In genomic region chr4:158428242-158428641, GRCh38 we compare ENCODE assay signal across 22 cellular contexts.
DNase-seq lines count a peak whose midpoint lies in the region; ATAC-seq and TF ChIP-seq lines count a peak whose summit lies in the region.
"Had no signal": no experiment of that assay in that cellular context is flagged by ENCODE, and none has a peak within 500 bp of the region (broad histone marks: within the 10 kb centered on the region; RNA-seq: fewer than 3 reads in every experiment).

No MANE protein-coding gene starts in this region.

- no peak overlapping the region for H3K4me2 ChIP-seq in mesendoderm (ENCODE audit: low read length)

- H3K23ac ChIP-seq in mesendoderm (ENCODE audit: low read length) = no peak overlapping the region

- no peak overlapping the region for H4K8ac ChIP-seq in mesendoderm (ENCODE audit: low read depth, low read length)

- H3K27ac Mint-ChIP-seq in MCF 10A (ENCODE audit: low read depth, unreplicated experiment) = peak overlapping the region; percentile 82
- H3K27ac Mint-ChIP-seq: activated naive CD8-positive, alpha-beta T cell treated with anti-CD3 and anti-CD28 coated beads, Interleukin-2, amount 50 U/mL, for 24 hours had no signal

- H2BK5ac ChIP-seq in mesendoderm (ENCODE audit: low read length) = no peak overlapping the region

- H3K36me3 ChIP-seq in breast epithelium (no peaks in the 10 kb centered on the region), brain microvascular endothelial cell (replicated peaks) (no peaks in the 10 kb centered on the region), mesendoderm (ENCODE audit: control insufficient read depth, insufficient read depth, low read length) (no peaks in the 10 kb centered on the region), spleen (no peaks in the 10 kb centered on the region)
- H3K36me3 ChIP-seq: right atrium auricular region, upper lobe of right lung, WERI-Rb-1 had no signal

- no peak overlapping the region for H4K5ac ChIP-seq in mesendoderm (ENCODE audit: low read length)

- peaks cover 7% of the 10 kb centered on the region for H3K4me1 Mint-ChIP-seq in MCF 10A (ENCODE audit: insufficient read depth, unreplicated experiment)
- H3K4me1 Mint-ChIP-seq: activated naive CD8-positive, alpha-beta T cell treated with anti-CD3 and anti-CD28 coated beads, Interleukin-2, amount 50 U/mL, for 24 hours had no signal

- H3K27me3 ChIP-seq in breast epithelium = no peaks in the 10 kb centered on the region
- no peaks in the 10 kb centered on the region for H3K27me3 ChIP-seq in brain microvascular endothelial cell (replicated peaks)
- no peaks in the 10 kb centered on the region for H3K27me3 ChIP-seq in mesendoderm (ENCODE audit: insufficient read depth, low read length, poor library complexity)
- no peaks in the 10 kb centered on the region for H3K27me3 ChIP-seq in spleen (replicated peaks in 1 of 7)
- H3K27me3 ChIP-seq: right atrium auricular region, upper lobe of right lung had no signal

- H3K4me3 Mint-ChIP-seq in MCF 10A (ENCODE audit: unreplicated experiment) = no peak overlapping the region
- H3K4me3 Mint-ChIP-seq: activated naive CD8-positive, alpha-beta T cell treated with anti-CD3 and anti-CD28 coated beads, Interleukin-2, amount 50 U/mL, for 24 hours had no signal

- H3K27ac ChIP-seq in breast epithelium (no peak overlapping the region), brain microvascular endothelial cell (peak overlapping the region; percentile 37), mesendoderm (ENCODE audit: low read depth, low read length) (no peak overlapping the region), spleen (no peak overlapping the region)
- H3K27ac ChIP-seq: right atrium auricular region, upper lobe of right lung, WERI-Rb-1 had no signal

- BruUV-seq in MCF 10A (replicated peaks; lab: Mats Ljungman, UMichigan) = no TSS peak

- H3K56ac ChIP-seq in mesendoderm (ENCODE audit: low read length) = no peak overlapping the region

- H3K79me2 ChIP-seq in mesendoderm (ENCODE audit: control insufficient read depth, insufficient read depth, low read length) = no peaks in the 10 kb centered on the region

- TF ChIP-seq POLR2A in breast epithelium (IDR thresholded peaks at IDR 0.05) (no peak), spleen (IDR thresholded peaks at IDR 0.05) (no peak)

- H3K9ac ChIP-seq in mesendoderm (ENCODE audit: low read length) = no peak overlapping the region

- H3K9me3 ChIP-seq in breast epithelium (no peaks in the 10 kb centered on the region), spleen (no peaks in the 10 kb centered on the region)
- H3K9me3 ChIP-seq: right atrium auricular region, upper lobe of right lung had no signal

- CTCF ChIA-PET in MCF 10A (lab: Yijun Ruan, JAX) = no interaction called here

- peaks cover 22% of the 10 kb centered on the region for H3K9me3 Mint-ChIP-seq in MCF 10A (ENCODE audit: unreplicated experiment)
- H3K9me3 Mint-ChIP-seq: activated naive CD8-positive, alpha-beta T cell treated with anti-CD3 and anti-CD28 coated beads, Interleukin-2, amount 50 U/mL, for 24 hours had no signal

- no peak for TF ChIP-seq CTCF in MCF 10A (IDR thresholded peaks at IDR 0.05; ENCODE audit: unreplicated experiment)
- TF ChIP-seq CTCF in breast epithelium (IDR thresholded peaks at IDR 0.05) = no peak
- no peak for TF ChIP-seq CTCF in brain microvascular endothelial cell (IDR thresholded peaks at IDR 0.05; ENCODE audit: low read depth, low read length, missing control alignments)
- no peak for TF ChIP-seq CTCF in fibroblast of villous mesenchyme (IDR thresholded peaks at IDR 0.05; ENCODE audit: insufficient read depth, low read depth, low read length)
- no peak for TF ChIP-seq CTCF in spleen (IDR thresholded peaks at IDR 0.05 in 8 of 11, conservative IDR thresholded peaks at IDR 0.05 in 3 of 11)

- H2BK120ac ChIP-seq in mesendoderm (ENCODE audit: low read depth, low read length) = no peak overlapping the region

- in situ Hi-C loops in brain microvascular endothelial cell (cut with HindIII; ENCODE audit: low pct_ligation_motif_present, low sequenced_read_pairs) = no loop called here

- H3K36me3 Mint-ChIP-seq in MCF 10A (ENCODE audit: insufficient read depth, unreplicated experiment) = no peaks in the 10 kb centered on the region

- H3K18ac ChIP-seq in mesendoderm (ENCODE audit: low read length) = no peak overlapping the region

- intact Hi-C loops in MCF 10A (cut with micrococcal nuclease) (no loop called here), breast epithelium (cut with DNase I; ENCODE audit: low total_unique reads) (no loop called here), spleen (cut with DNase I; ENCODE audit: low total_unique reads) (no loop called here)

- DNase-seq in MCF 10A (ENCODE audit: unreplicated experiment) (peak; percentile 28), breast epithelium (ENCODE audit: low spot score in 2 of 2) (no peak), brain microvascular endothelial cell (no peak), fibroblast of villous mesenchyme (ENCODE audit: low read depth) (peak; percentile 34), mesendoderm (no peak), spleen (no peak)
- no peak for DNase-seq in activated T-cell treated with anti-CD3 and anti-CD28 coated beads, Interleukin-2, amount 50 U/mL, for 1 hour
- DNase-seq: 8988T; activated CD4-positive, alpha-beta T cell treated with anti-CD3 and anti-CD28 coated beads, Interleukin-2, amount 50 U/mL, for 48 hours; activated effector memory CD4-positive, alpha-beta T cell treated with anti-CD3 and anti-CD28 coated beads, Interleukin-2, amount 50 U/mL, for 16 hours; activated naive CD8-positive, alpha-beta T cell treated with anti-CD3 and anti-CD28 coated beads, Interleukin-2, amount 50 U/mL, for 24 hours; C1 segment of cervical spinal cord; caudate nucleus; hypothalamus; NCI-H2029 treated with DMSO at 0.1 percent for 48 hours; NCI-H345; NCI-H82; SHP77 treated with DMSO at 0.1 percent for 48 hours; upper lobe of right lung; WERI-Rb-1 had no signal

- no peaks in the 10 kb centered on the region for H3K27me3 Mint-ChIP-seq in MCF 10A (ENCODE audit: insufficient read depth, unreplicated experiment)

- H2BK15ac ChIP-seq in mesendoderm (replicated peaks; ENCODE audit: low read depth) = no peak overlapping the region

- no peak overlapping the region for H2AK5ac ChIP-seq in mesendoderm (ENCODE audit: low read length)

- no peaks in the 10 kb centered on the region for H3K4me1 ChIP-seq in breast epithelium
- H3K4me1 ChIP-seq in mesendoderm (ENCODE audit: control insufficient read depth, low read depth, low read length) = no peaks in the 10 kb centered on the region
- no peaks in the 10 kb centered on the region for H3K4me1 ChIP-seq in spleen
- H3K4me1 ChIP-seq: right atrium auricular region, upper lobe of right lung had no signal

- no peak for ATAC-seq in GM21515 (IDR thresholded peaks at IDR 0.05; ENCODE audit: unreplicated experiment)
- ATAC-seq: activated naive CD8-positive, alpha-beta T cell treated with anti-CD3 and anti-CD28 coated beads, Interleukin-2, amount 50 U/mL, for 24 hours; upper lobe of right lung had no signal

- no peaks in the 10 kb centered on the region for H3K79me1 ChIP-seq in mesendoderm (ENCODE audit: low read length)

- H3K4ac ChIP-seq in mesendoderm (ENCODE audit: low read depth, low read length) = no peak overlapping the region

- POLR2A ChIA-PET in MCF 10A (lab: Yijun Ruan, JAX) = interaction anchor here (1.2 kb wide), 1 partner anchor 18 kb away, joined by 6 read pairs; no protein-coding TSS in a partner anchor

- no peak overlapping the region for H3K4me3 ChIP-seq in breast epithelium
- no peak overlapping the region for H3K4me3 ChIP-seq in brain microvascular endothelial cell (ENCODE audit: low read depth, low read length)
- H3K4me3 ChIP-seq in fibroblast of villous mesenchyme (ENCODE audit: low read depth, low read length) = no peak overlapping the region
- no peak overlapping the region for H3K4me3 ChIP-seq in mesendoderm (ENCODE audit: low read length)
- H3K4me3 ChIP-seq in spleen = no peak overlapping the region
- H3K4me3 ChIP-seq: right atrium auricular region, upper lobe of right lung had no signal

Comparison
In these comparisons a context has a peak if more than half of its experiments do, and no peak if none do; other contexts are left out.
1. DNase-seq: peak in MCF 10A (single experiment) and fibroblast of villous mesenchyme (single experiment); none in breast epithelium (0 of 2), brain microvascular endothelial cell (single experiment), activated T-cell treated with anti-CD3 and anti-CD28 coated beads, Interleukin-2, amount 50 U/mL, for 1 hour (single experiment), mesendoderm (single experiment) and spleen (single experiment).